In the genomic region with DNA sequence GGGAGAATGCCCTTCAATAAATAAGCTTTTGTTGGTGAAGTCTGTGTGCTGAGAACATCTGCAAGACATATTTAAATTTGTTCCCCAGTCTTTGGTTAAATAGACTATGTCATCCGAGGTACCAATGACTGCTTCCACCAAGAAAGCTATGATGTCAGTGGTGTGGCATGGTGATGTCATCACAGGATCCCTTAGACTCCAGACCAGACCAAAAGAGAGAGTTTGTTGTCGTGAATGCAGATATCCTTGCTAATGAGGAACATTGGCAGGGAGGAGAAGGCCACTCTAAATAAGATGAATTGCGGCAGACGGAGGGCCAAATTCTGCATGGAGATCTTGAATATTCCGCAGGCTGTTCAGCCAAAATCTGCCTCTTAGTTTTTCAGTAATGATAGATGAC, we compare ENCODE assay signal across 1 cellular context.
TF ChIP-seq lines count a peak whose summit lies in the region.

No MANE protein-coding gene starts in this region.

TF ChIP-seq in H1, 55 proteins besides CTCF, POLR2A, EP300 and RAD21:
- TF ChIP-seq, protein P1, sequence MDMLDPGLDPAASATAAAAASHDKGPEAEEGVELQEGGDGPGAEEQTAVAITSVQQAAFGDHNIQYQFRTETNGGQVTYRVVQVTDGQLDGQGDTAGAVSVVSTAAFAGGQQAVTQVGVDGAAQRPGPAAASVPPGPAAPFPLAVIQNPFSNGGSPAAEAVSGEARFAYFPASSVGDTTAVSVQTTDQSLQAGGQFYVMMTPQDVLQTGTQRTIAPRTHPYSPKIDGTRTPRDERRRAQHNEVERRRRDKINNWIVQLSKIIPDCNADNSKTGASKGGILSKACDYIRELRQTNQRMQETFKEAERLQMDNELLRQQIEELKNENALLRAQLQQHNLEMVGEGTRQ (IDR thresholded peaks at IDR 0.05; ENCODE audit: low read length), result no peak
- 0 out of 2 replicates have a peak, but pooled peaks have one; percentile 57 for TF ChIP-seq CREB1 (IDR thresholded peaks at IDR 0.05)
